Comparison of ENCODE assay signal across 24 cellular contexts in genomic region chr17:6376901-6377300, GRCh38. TPM values are rescaled to one million over a fixed set of nuclear protein-coding genes. Genes with fewer than 3 reads are reported as not detected.
"Had no signal": no experiment of that assay in that cellular context is flagged by ENCODE, and none has a peak within 500 bp of the region (broad histone marks: within the 10 kb centered on the region; RNA-seq: fewer than 3 reads in every experiment).

No MANE protein-coding gene starts in this region.

- H3K4me3 ChIP-seq: body of pancreas, coronary artery, esophagus muscularis mucosa, gastroesophageal sphincter, heart right ventricle, lower lobe of right lung, prostate gland, skin epidermis, tibial nerve had no signal

- H3K4me3 Mint-ChIP-seq: activated CD4-positive, alpha-beta memory T cell treated with anti-CD3 and anti-CD28 coated beads for 36 hours; activated naive CD8-positive, alpha-beta T cell treated with anti-CD3 and anti-CD28 coated beads for 36 hours; natural killer cell treated with Interleukin-12 subunit alpha and Interleukin-12 subunit beta and Interleukin-15 and Interleukin-18, amount 100 ng/mL, for 72 hours; stimulated activated naive CD8-positive, alpha-beta T cell treated with anti-CD3 and anti-CD28 coated beads, Interleukin-15, Interleukin-2, amounts not matched to agents 100 ng/mL and 50 ng/mL, for 24 hours; T-helper 1 cell treated with Interleukin-12 subunit alpha and Interleukin-12 subunit beta and Interleukin-4 antibody, amounts not matched to agents 30 μg/mL and 1 μg/mL, for 36 hours had no signal

- H3K9me3 Mint-ChIP-seq: stimulated activated naive CD8-positive, alpha-beta T cell treated with anti-CD3 and anti-CD28 coated beads, Interleukin-15, Interleukin-2, amounts not matched to agents 100 ng/mL and 50 ng/mL, for 24 hours had no signal

- H3K36me3 Mint-ChIP-seq: activated CD4-positive, alpha-beta memory T cell treated with anti-CD3 and anti-CD28 coated beads for 36 hours; activated naive CD8-positive, alpha-beta T cell treated with anti-CD3 and anti-CD28 coated beads for 36 hours had no signal

- H3K9me3 ChIP-seq: body of pancreas, lower lobe of right lung, prostate gland had no signal

- ATAC-seq: body of pancreas; gastroesophageal sphincter; heart right ventricle; left colon; lower lobe of right lung; natural killer cell treated with Interleukin-12 subunit alpha and Interleukin-12 subunit beta and Interleukin-15 and Interleukin-18, amount 100 ng/mL, for 72 hours; right cardiac atrium had no signal

- H3K27ac ChIP-seq: body of pancreas, coronary artery, esophagus muscularis mucosa, gastroesophageal sphincter, heart right ventricle, lower lobe of right lung, prostate gland, skin epidermis, tibial nerve, WERI-Rb-1 had no signal

- H3K36me3 ChIP-seq: esophagus muscularis mucosa, gastroesophageal sphincter, heart right ventricle, lower lobe of right lung, prostate gland, tibial nerve, WERI-Rb-1 had no signal

- DNase-seq: activated CD4-positive, alpha-beta memory T cell treated with anti-CD3 and anti-CD28 coated beads for 36 hours; activated CD4-positive, alpha-beta T cell treated with anti-CD3 and anti-CD28 coated beads for 4 hours; activated naive CD8-positive, alpha-beta T cell treated with anti-CD3 and anti-CD28 coated beads for 36 hours; activated T-cell treated with anti-CD3 and anti-CD28 coated beads for 4 hours; amniotic stem cell; effector CD4-positive, alpha-beta T cell; heart right ventricle; left colon; lower lobe of right lung; right cardiac atrium; stimulated activated CD4-positive, alpha-beta T cell treated with anti-CD3 and anti-CD28 coated beads, Interleukin-2, amount 100 ng/mL, for 48 hours; WERI-Rb-1 had no signal

- H3K27ac Mint-ChIP-seq: activated CD4-positive, alpha-beta memory T cell treated with anti-CD3 and anti-CD28 coated beads for 36 hours; activated naive CD8-positive, alpha-beta T cell treated with anti-CD3 and anti-CD28 coated beads for 36 hours; natural killer cell treated with Interleukin-12 subunit alpha and Interleukin-12 subunit beta and Interleukin-15 and Interleukin-18, amount 100 ng/mL, for 72 hours; stimulated activated naive CD8-positive, alpha-beta T cell treated with anti-CD3 and anti-CD28 coated beads, Interleukin-15, Interleukin-2, amounts not matched to agents 100 ng/mL and 50 ng/mL, for 24 hours; T-helper 1 cell treated with Interleukin-12 subunit alpha and Interleukin-12 subunit beta and Interleukin-4 antibody, amounts not matched to agents 30 μg/mL and 1 μg/mL, for 36 hours had no signal

- H3K27me3 ChIP-seq: body of pancreas, tibial nerve had no signal

- H3K4me1 ChIP-seq: body of pancreas, gastroesophageal sphincter, lower lobe of right lung, prostate gland, tibial nerve had no signal

RNA-seq across cellular contexts. Expression of gene AIPL1, which starts 58.0 kb away (rescaled TPM):
- total RNA-seq: activated CD4-positive, alpha-beta memory T cell treated with anti-CD3 and anti-CD28 coated beads for 36 hours; activated naive CD8-positive, alpha-beta T cell treated with anti-CD3 and anti-CD28 coated beads for 36 hours; body of pancreas; endothelial cell of umbilical vein; esophagus muscularis mucosa; gastroesophageal sphincter; heart right ventricle; left colon; lower lobe of right lung; natural killer cell treated with Interleukin-12 subunit alpha and Interleukin-12 subunit beta and Interleukin-15 and Interleukin-18, amount 100 ng/mL, for 72 hours; omental fat pad; prostate gland; right cardiac atrium; tibial nerve had no signal
- polyA plus RNA-seq: endothelial cell of umbilical vein, right cardiac atrium had no signal
